Comparison of ENCODE assay signal across 1 cellular context in the genomic region with DNA sequence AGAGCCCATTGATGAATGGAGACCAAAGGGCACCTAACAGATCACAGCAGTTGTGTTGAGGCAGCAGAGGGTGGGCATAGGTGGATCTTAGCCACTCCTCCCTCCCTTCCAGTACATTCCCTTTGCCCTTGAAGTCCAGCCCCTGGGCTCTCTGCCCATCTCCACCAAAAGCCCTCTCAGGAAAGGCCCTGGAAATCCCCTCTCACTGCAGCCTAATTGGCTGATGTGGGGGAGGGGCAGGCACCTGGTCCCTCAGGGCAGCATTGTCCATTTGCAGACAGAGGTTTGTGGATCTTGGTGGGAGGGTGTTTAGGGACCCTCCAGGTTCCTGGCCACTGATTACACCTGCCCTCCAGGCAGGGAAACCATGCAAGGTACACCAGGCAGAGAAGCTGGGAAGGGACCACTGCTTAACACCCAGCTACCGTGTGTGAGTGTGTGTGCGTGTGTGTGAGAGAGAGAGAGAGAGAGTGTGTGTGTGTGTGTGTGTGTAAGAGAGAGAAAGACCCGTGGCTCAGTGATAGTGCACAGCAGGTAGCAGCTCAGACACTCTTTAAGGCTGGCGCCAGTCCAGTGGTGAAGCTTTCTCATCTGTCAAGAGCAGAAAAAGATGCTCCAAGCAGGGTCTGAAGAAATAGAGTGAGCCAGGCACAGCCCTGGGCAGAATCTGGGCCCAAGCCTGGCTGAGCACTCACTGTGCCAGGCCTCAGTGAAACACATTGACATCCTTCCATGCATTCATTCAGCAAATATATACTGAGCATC.
TF ChIP-seq lines count a peak whose summit lies in the region.

No MANE protein-coding gene starts in this region.

TF ChIP-seq in IMR-90, 13 proteins besides CTCF, POLR2A, EP300 and RAD21 (continued from another document):
- TF ChIP-seq SMC3 (IDR thresholded peaks at IDR 0.05; ENCODE audit: low read depth, low read length) (no peak), BHLHE40 (IDR thresholded peaks at IDR 0.05; ENCODE audit: low read depth, low read length) (no peak), MAFK (IDR thresholded peaks at IDR 0.05; ENCODE audit: low read depth, low read length) (no peak), NFE2L2 (IDR thresholded peaks at IDR 0.05; ENCODE audit: low read depth, low read length) (no peak), CHD1 (IDR thresholded peaks at IDR 0.05; ENCODE audit: low read depth, low read length) (no peak)
- TF ChIP-seq, protein P1, sequence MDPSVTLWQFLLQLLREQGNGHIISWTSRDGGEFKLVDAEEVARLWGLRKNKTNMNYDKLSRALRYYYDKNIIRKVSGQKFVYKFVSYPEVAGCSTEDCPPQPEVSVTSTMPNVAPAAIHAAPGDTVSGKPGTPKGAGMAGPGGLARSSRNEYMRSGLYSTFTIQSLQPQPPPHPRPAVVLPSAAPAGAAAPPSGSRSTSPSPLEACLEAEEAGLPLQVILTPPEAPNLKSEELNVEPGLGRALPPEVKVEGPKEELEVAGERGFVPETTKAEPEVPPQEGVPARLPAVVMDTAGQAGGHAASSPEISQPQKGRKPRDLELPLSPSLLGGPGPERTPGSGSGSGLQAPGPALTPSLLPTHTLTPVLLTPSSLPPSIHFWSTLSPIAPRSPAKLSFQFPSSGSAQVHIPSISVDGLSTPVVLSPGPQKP (IDR thresholded peaks at IDR 0.05; ENCODE audit: borderline replicate concordance, low read depth, low read length): no peak
